Comparison of ENCODE assay signal across 8 cellular contexts in genomic region chr22:31399211-31400022, GRCh38. TPM values are rescaled to one million over a fixed set of nuclear protein-coding genes. Genes with fewer than 3 reads are reported as not detected.
DNase-seq lines count a peak whose midpoint lies in the region; ATAC-seq, FAIRE-seq and TF ChIP-seq lines count a peak whose summit lies in the region.

Gene DRG1 (plus strand): TSS chr22:31399604. CDS start chr22:31399684, 80 bp downstream.

- peak within 1 kb of the TSS; percentile 89 for H2AFZ ChIP-seq in astrocyte (ENCODE audit: low read depth, low read length)

- H3K79me2 ChIP-seq in astrocyte (ENCODE audit: insufficient read depth, low read length), result peaks cover 48% of the 10 kb centered on the region

- peaks cover 28% of the 10 kb centered on the region for H4K20me1 ChIP-seq in astrocyte (ENCODE audit: insufficient read depth, low read length)

- H3K9me3 Mint-ChIP-seq in T-helper 2 cell treated with Interferon-gamma antibody and Interleukin-4, amounts not matched to agents 5 μg/mL and 100 μg/mL, for 36 hours, result peaks cover 1% of the 10 kb centered on the region
- no peaks in the 10 kb centered on the region for H3K9me3 Mint-ChIP-seq in astrocyte (ENCODE audit: unreplicated experiment)

- H3K4me2 ChIP-seq in astrocyte (ENCODE audit: low read length), result peak within 1 kb of the TSS; percentile 95

- H3K4me1 ChIP-seq in astrocyte (ENCODE audit: insufficient read depth, low read length), result peaks cover 5% of the 10 kb centered on the region

- FAIRE-seq in astrocyte (lab: Jason Lieb, UNC), result peak; percentile 37

- peaks cover 11% of the 10 kb centered on the region for H3K36me3 ChIP-seq in astrocyte (ENCODE audit: insufficient read depth, low read length)

- DNase-seq in NCI-H1930 (lab: John Stamatoyannopoulos, UW), result peak; percentile 95 to 97
- peak; percentile 96 for DNase-seq in T-helper 2 cell treated with Interferon-gamma antibody and Interleukin-4, amounts not matched to agents 5 μg/mL and 100 μg/mL, for 36 hours (ENCODE audit: low spot score)
- peak; percentile 80 for DNase-seq in astrocyte (ENCODE audit: low read depth)
- DNase-seq in hepatic stellate cell (ENCODE audit: low spot score), result peak; percentile 96
- peak; percentile 83 for DNase-seq in renal cortical epithelial cell (ENCODE audit: low read depth)
- no peak for DNase-seq in cortex of kidney (lab: John Stamatoyannopoulos, UW)

- H3K27me3 Mint-ChIP-seq in T-helper 2 cell treated with Interferon-gamma antibody and Interleukin-4, amounts not matched to agents 5 μg/mL and 100 μg/mL, for 36 hours (ENCODE audit: low read depth), result no peaks in the 10 kb centered on the region
- no peaks in the 10 kb centered on the region for H3K27me3 Mint-ChIP-seq in astrocyte (ENCODE audit: low read depth, unreplicated experiment)

- H3K27ac ChIP-seq in astrocyte (ENCODE audit: low read depth, low read length), result peak within 1 kb of the TSS; percentile 88

- TF ChIP-seq CTCF in astrocyte (IDR thresholded peaks at IDR 0.05; ENCODE audit: insufficient read depth, low read depth, low read length), result no peak

- H3K27ac Mint-ChIP-seq in T-helper 2 cell treated with Interferon-gamma antibody and Interleukin-4, amounts not matched to agents 5 μg/mL and 100 μg/mL, for 36 hours, result peak within 1 kb of the TSS; percentile 95
- H3K27ac Mint-ChIP-seq in astrocyte (ENCODE audit: unreplicated experiment), result peak within 1 kb of the TSS; percentile 94

- peaks cover 11% of the 10 kb centered on the region for H3K4me1 Mint-ChIP-seq in T-helper 2 cell treated with Interferon-gamma antibody and Interleukin-4, amounts not matched to agents 5 μg/mL and 100 μg/mL, for 36 hours (ENCODE audit: low read depth)
- peaks cover 3% of the 10 kb centered on the region for H3K4me1 Mint-ChIP-seq in astrocyte (ENCODE audit: low read depth, unreplicated experiment)

- peaks cover 25% of the 10 kb centered on the region for H3K36me3 Mint-ChIP-seq in T-helper 2 cell treated with Interferon-gamma antibody and Interleukin-4, amounts not matched to agents 5 μg/mL and 100 μg/mL, for 36 hours (ENCODE audit: low read depth)
- H3K36me3 Mint-ChIP-seq in astrocyte (ENCODE audit: low read depth, unreplicated experiment), result no peaks in the 10 kb centered on the region

- H3K4me3 ChIP-seq in astrocyte (ENCODE audit: insufficient read depth, low read depth, low read length), result peak within 1 kb of the TSS; percentile 97

- no peaks in the 10 kb centered on the region for H3K9me3 ChIP-seq in astrocyte (ENCODE audit: insufficient read depth, low read depth, low read length)

- ATAC-seq in GM18502 (IDR thresholded peaks at IDR 0.05; ENCODE audit: poor library complexity, unreplicated experiment), result peak; percentile 94
- ATAC-seq in HG02970 (IDR thresholded peaks at IDR 0.05; ENCODE audit: low FRiP score, unreplicated experiment), result peak; percentile 85

- H3K9ac ChIP-seq in astrocyte (ENCODE audit: low read length), result peak within 1 kb of the TSS; percentile 99

- peak within 1 kb of the TSS; percentile 97 for H3K4me3 Mint-ChIP-seq in T-helper 2 cell treated with Interferon-gamma antibody and Interleukin-4, amounts not matched to agents 5 μg/mL and 100 μg/mL, for 36 hours
- H3K4me3 Mint-ChIP-seq in astrocyte (ENCODE audit: unreplicated experiment), result peak within 1 kb of the TSS; percentile 95

- H3K27me3 ChIP-seq in astrocyte (ENCODE audit: insufficient read depth, low read length), result no peaks in the 10 kb centered on the region

RNA-seq across cellular contexts. Expression of gene DRG1, which starts in this region (rescaled TPM):
- 56.7 and 59.6 TPM in 2 replicates for total RNA-seq in astrocyte
- total RNA-seq in renal cortical epithelial cell, result 60.2 and 66.2 TPM in 2 replicates
